ENCODE assay signal across 30 cellular contexts in genomic region chr20:17210983-17211382, GRCh38. TPM values are rescaled to one million over a fixed set of nuclear protein-coding genes. Genes with fewer than 3 reads are reported as not detected.
DNase-seq lines count a peak whose midpoint lies in the region; ATAC-seq and TF ChIP-seq lines count a peak whose summit lies in the region.
"Had no signal": no experiment of that assay in that cellular context is flagged by ENCODE, and none has a peak within 500 bp of the region (broad histone marks: within the 10 kb centered on the region; RNA-seq: fewer than 3 reads in every experiment).

No MANE protein-coding gene starts in this region.

- no peak overlapping the region for H3K27ac ChIP-seq in RWPE2 (ENCODE audit: poor library complexity, severe bottlenecking)
- H3K27ac ChIP-seq in endodermal cell (ENCODE audit: low read depth, low read length), result no peak overlapping the region
- H3K27ac ChIP-seq: adrenal gland, heart right ventricle, PC-9, sigmoid colon, SJCRH30, vagina had no signal

- no peak overlapping the region for H3K4me3 Mint-ChIP-seq in endodermal cell
- H3K4me3 Mint-ChIP-seq: activated CD4-positive, alpha-beta T cell treated with anti-CD3 and anti-CD28 coated beads for 36 hours; activated T-cell treated with anti-CD3 and anti-CD28 coated beads, Interleukin-2, amount 50 U/mL, for 24 hours; CD14-positive monocyte; HFFc6; IgD-negative memory B cell; neural crest cell; T-cell had no signal

- H3K27ac Mint-ChIP-seq in endodermal cell, result no peak overlapping the region
- H3K27ac Mint-ChIP-seq: activated CD4-positive, alpha-beta T cell treated with anti-CD3 and anti-CD28 coated beads for 36 hours; activated T-cell treated with anti-CD3 and anti-CD28 coated beads, Interleukin-2, amount 50 U/mL, for 24 hours; CD14-positive monocyte; HFFc6; IgD-negative memory B cell; T-cell had no signal

- ATAC-seq in RWPE2 (ENCODE audit: low read depth) (peak; percentile 72; the same call in 2 of the 3 replicates), GM18502 (IDR thresholded peaks at IDR 0.05; ENCODE audit: poor library complexity, unreplicated experiment) (no peak)
- ATAC-seq: activated CD4-positive, alpha-beta T cell treated with anti-CD3 and anti-CD28 coated beads for 36 hours; heart right ventricle; T-cell had no signal

- no peaks in the 10 kb centered on the region for H3K9me3 Mint-ChIP-seq in endodermal cell
- H3K9me3 Mint-ChIP-seq: neural crest cell had no signal

- 80 to 97% methylated on average over 1 to 2 of the region's 2 CpGs for WGBS in endodermal cell (ENCODE audit: insufficient coverage in 1 of 2, insufficient read length in 1 of 2), 2 experiments

- DNase-seq in Daoy (ENCODE audit: low read depth), result peak; percentile 17
- DNase-seq in HT-29 (ENCODE audit: low spot score), result peak; percentile 73
- no peak for DNase-seq in RWPE2 (ENCODE audit: low spot score)
- DNase-seq in islet precursor cell, result peak; percentile 59
- DNase-seq in middle frontal gyrus (ENCODE audit: extremely low spot score, low spot score), result no peak
- DNase-seq in T-helper 9 cell, result no peak
- DNase-seq in endodermal cell, result no peak
- DNase-seq: activated CD4-positive, alpha-beta T cell treated with anti-CD3 and anti-CD28 coated beads for 36 hours; activated CD8-positive, alpha-beta memory T cell treated with anti-CD3 and anti-CD28 coated beads for 24 hours; activated naive CD4-positive, alpha-beta T cell; activated T-cell treated with anti-CD3 and anti-CD28 coated beads, Interleukin-2, amount 50 U/mL, for 24 hours; adrenal gland; cortex of kidney; GF-D8; heart right ventricle; HFFc6; MG63; NCI-H1694; NCI-H345; PC-9; posterior cingulate gyrus; sigmoid colon; SJCRH30; substantia nigra; T-cell had no signal

- TF ChIP-seq CTCF in RWPE2 (IDR thresholded peaks at IDR 0.05; ENCODE audit: poor library complexity, severe bottlenecking), result no peak
- no peak for TF ChIP-seq CTCF in endodermal cell (conservative IDR thresholded peaks at IDR 0.05)

- H3K4me3 ChIP-seq in RWPE2 (ENCODE audit: severe bottlenecking) (no peak overlapping the region), endodermal cell (ENCODE audit: low read length) (no peak overlapping the region)
- H3K4me3 ChIP-seq: adrenal gland, heart right ventricle, MG63, PC-9, sigmoid colon, SJCRH30, vagina had no signal

- no peaks in the 10 kb centered on the region for H3K4me1 ChIP-seq in RWPE2 (ENCODE audit: insufficient read depth, poor library complexity, severe bottlenecking)
- no peaks in the 10 kb centered on the region for H3K4me1 ChIP-seq in endodermal cell (ENCODE audit: control insufficient read depth, insufficient read depth, low read length)
- H3K4me1 ChIP-seq: adrenal gland, heart right ventricle, sigmoid colon, SJCRH30, vagina had no signal

- no peak overlapping the region for H3K9ac ChIP-seq in endodermal cell (ENCODE audit: extremely low read depth, low read length, poor library complexity, severe bottlenecking)

- H3K27me3 Mint-ChIP-seq in endodermal cell (ENCODE audit: insufficient read depth), result no peaks in the 10 kb centered on the region
- H3K27me3 Mint-ChIP-seq: activated CD4-positive, alpha-beta T cell treated with anti-CD3 and anti-CD28 coated beads for 36 hours; activated T-cell treated with anti-CD3 and anti-CD28 coated beads, Interleukin-2, amount 50 U/mL, for 24 hours; IgD-negative memory B cell; T-cell had no signal

- no peaks in the 10 kb centered on the region for H3K4me1 Mint-ChIP-seq in endodermal cell
- H3K4me1 Mint-ChIP-seq: activated CD4-positive, alpha-beta T cell treated with anti-CD3 and anti-CD28 coated beads for 36 hours; CD14-positive monocyte; IgD-negative memory B cell; neural crest cell; T-cell had no signal

- no peaks in the 10 kb centered on the region for H3K36me3 ChIP-seq in RWPE2 (ENCODE audit: low read depth)
- no peaks in the 10 kb centered on the region for H3K36me3 ChIP-seq in endodermal cell (ENCODE audit: control insufficient read depth, insufficient read depth, low read length)
- H3K36me3 ChIP-seq: adrenal gland, heart right ventricle, MG63, sigmoid colon, SJCRH30, vagina had no signal

- H3K27me3 ChIP-seq in RWPE2 (ENCODE audit: insufficient read depth, poor library complexity, severe bottlenecking), result no peaks in the 10 kb centered on the region
- no peaks in the 10 kb centered on the region for H3K27me3 ChIP-seq in endodermal cell (ENCODE audit: control insufficient read depth, insufficient read depth, low read length, poor library complexity, severe bottlenecking)
- H3K27me3 ChIP-seq: adrenal gland, heart right ventricle, MG63, sigmoid colon, SJCRH30, vagina had no signal

- no peaks in the 10 kb centered on the region for H3K36me3 Mint-ChIP-seq in endodermal cell (ENCODE audit: low read depth)
- H3K36me3 Mint-ChIP-seq: CD14-positive monocyte, IgD-negative memory B cell, T-cell had no signal

- no peaks in the 10 kb centered on the region for H3K9me3 ChIP-seq in RWPE2 (ENCODE audit: severe bottlenecking)
- no peaks in the 10 kb centered on the region for H3K9me3 ChIP-seq in endodermal cell (ENCODE audit: control insufficient read depth, low read length)
- H3K9me3 ChIP-seq: adrenal gland, heart right ventricle, MG63, SJCRH30, vagina had no signal

RNA-seq across cellular contexts. Expression of gene PCSK2, which starts 15.9 kb away (rescaled TPM):
- total RNA-seq in Daoy (2014; rRNA removed; shearing (Covaris generic)), result 0.06 TPM in 1 of 2 replicates, not detected in the other
- total RNA-seq in HT-29 (2014; rRNA removed; shearing (Covaris generic)), result not detected in 2 replicates
- 1 to 10 TPM; 3.0 to 4.8 TPM for total RNA-seq in endodermal cell
- 2.6 TPM for polyA plus RNA-seq in endodermal cell (2013, experiment 1 of 2)
- polyA plus RNA-seq in endodermal cell (2013, experiment 2 of 2), result 1.5 TPM
- total RNA-seq: activated CD4-positive, alpha-beta T cell treated with anti-CD3 and anti-CD28 coated beads for 36 hours; HFFc6; PC-9; SJCRH30; T-cell had no signal
- polyA plus RNA-seq: CD14-positive monocyte, IgD-negative memory B cell had no signal

Comparison
In these comparisons a context has a peak if more than half of its experiments do, and no peak if none do; other contexts are left out.
1. DNase-seq: peak in Daoy (single experiment), HT-29 (single experiment) and islet precursor cell (single experiment); none in RWPE2 (single experiment), middle frontal gyrus (single experiment), T-helper 9 cell (single experiment) and endodermal cell (single experiment).